In the genomic region with DNA sequence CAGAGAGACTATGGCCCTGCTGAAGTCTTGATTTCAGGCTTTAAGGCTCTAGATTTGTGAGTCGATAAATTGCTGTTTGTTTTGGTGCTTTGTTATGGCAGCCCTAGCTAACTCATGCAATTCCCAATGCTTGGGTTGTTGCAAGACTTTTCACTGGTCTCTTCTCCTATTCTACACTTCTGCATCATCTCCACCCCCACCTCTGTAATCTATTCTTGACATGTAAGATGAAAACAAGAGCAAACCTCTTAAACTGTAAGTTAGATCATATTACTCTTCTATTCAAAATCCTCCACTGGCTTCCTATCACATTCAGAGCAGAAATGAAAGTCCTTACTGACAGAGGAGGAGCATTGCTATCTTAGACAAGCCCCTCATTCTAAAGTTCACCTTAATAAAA, we compare ENCODE assay signal across 19 cellular contexts.
DNase-seq lines count a peak whose midpoint lies in the region; ATAC-seq, FAIRE-seq and TF ChIP-seq lines count a peak whose summit lies in the region.
"Had no signal": no experiment of that assay in that cellular context is flagged by ENCODE, and none has a peak within 500 bp of the region (broad histone marks: within the 10 kb centered on the region; RNA-seq: fewer than 3 reads in every experiment).

No MANE protein-coding gene starts in this region.

- peak overlapping the region; percentile 88 for H3K27ac Mint-ChIP-seq in astrocyte (ENCODE audit: unreplicated experiment)
- H3K27ac Mint-ChIP-seq: CD8-positive, alpha-beta memory T cell had no signal

- H4K20me1 ChIP-seq in astrocyte (ENCODE audit: insufficient read depth, low read length): no peaks in the 10 kb centered on the region
- H4K20me1 ChIP-seq: BLaER1 had no signal

- H3K4me3 Mint-ChIP-seq in astrocyte (ENCODE audit: unreplicated experiment): no peak overlapping the region
- H3K4me3 Mint-ChIP-seq: CD8-positive, alpha-beta memory T cell had no signal

- no peaks in the 10 kb centered on the region for H3K27me3 ChIP-seq in SJSA1 (replicated peaks)
- no peaks in the 10 kb centered on the region for H3K27me3 ChIP-seq in astrocyte (ENCODE audit: insufficient read depth, low read length)
- H3K27me3 ChIP-seq: BLaER1 had no signal

- ATAC-seq in sciatic nerve: no peak
- ATAC-seq: GM12878, HCT116 had no signal

- no peak overlapping the region for H3K4me3 ChIP-seq in SJSA1
- no peak overlapping the region for H3K4me3 ChIP-seq in astrocyte (ENCODE audit: insufficient read depth, low read depth, low read length)
- H3K4me3 ChIP-seq: BLaER1, GM12878, GM23248 had no signal

- no peaks in the 10 kb centered on the region for H3K9me3 ChIP-seq in SJSA1 (replicated peaks)
- H3K9me3 ChIP-seq in astrocyte (ENCODE audit: insufficient read depth, low read depth, low read length): no peaks in the 10 kb centered on the region
- H3K9me3 ChIP-seq: BLaER1 had no signal

- no peak for TF ChIP-seq CTCF in astrocyte (IDR thresholded peaks at IDR 0.05; ENCODE audit: insufficient read depth, low read depth, low read length)

- POLR2A ChIA-PET in HEK293T (lab: Yijun Ruan, JAX): no interaction called here

- no peak overlapping the region for H3K4me2 ChIP-seq in astrocyte (ENCODE audit: low read length)
- H3K4me2 ChIP-seq: BLaER1 had no signal

- peaks cover 13% of the 10 kb centered on the region for H3K4me1 ChIP-seq in SJSA1 (replicated peaks)
- H3K4me1 ChIP-seq in astrocyte (ENCODE audit: insufficient read depth, low read length): no peaks in the 10 kb centered on the region
- H3K4me1 ChIP-seq: BLaER1 had no signal

- H3K4me1 Mint-ChIP-seq in astrocyte (ENCODE audit: low read depth, unreplicated experiment): peaks cover 12% of the 10 kb centered on the region
- H3K4me1 Mint-ChIP-seq: CD8-positive, alpha-beta memory T cell had no signal

- no peak overlapping the region for H2AFZ ChIP-seq in astrocyte (ENCODE audit: low read depth, low read length)
- H2AFZ ChIP-seq: GM23248 had no signal

- no peaks in the 10 kb centered on the region for H3K36me3 Mint-ChIP-seq in astrocyte (ENCODE audit: low read depth, unreplicated experiment)
- H3K36me3 Mint-ChIP-seq: CD8-positive, alpha-beta memory T cell had no signal

- H3K9me3 Mint-ChIP-seq in astrocyte (ENCODE audit: unreplicated experiment): no peaks in the 10 kb centered on the region

- H3K9ac ChIP-seq in astrocyte (ENCODE audit: low read length): no peak overlapping the region
- H3K9ac ChIP-seq: BLaER1, GM23248 had no signal

- H3K27me3 Mint-ChIP-seq in astrocyte (ENCODE audit: low read depth, unreplicated experiment): no peaks in the 10 kb centered on the region

- DNase-seq in NCI-H2107 treated with DMSO at 0.1 percent for 48 hours (lab: John Stamatoyannopoulos, UW; ENCODE audit: unreplicated experiment) (peak; percentile 6), NCI-H2107 (lab: John Stamatoyannopoulos, UW) (no peak), SJSA1 (ENCODE audit: low read depth in 1 of 2, low spot score in 2 of 2) (no peak), astrocyte (ENCODE audit: low read depth) (no peak), dermis blood vessel endothelial cell (no peak), NCI-H526 (lab: John Stamatoyannopoulos, UW) (no peak), HEK293T (ENCODE audit: extremely low spot score) (no peak), sciatic nerve (ENCODE audit: low spot score) (no peak)
- DNase-seq: AML-193; Calu3; CD8-positive, alpha-beta memory T cell; DMS 273 treated with DMSO at 0.1 percent for 48 hours; GM23248 had no signal

- intact Hi-C loops in sciatic nerve (cut with DNase I): no loop called here

- no peak for FAIRE-seq in astrocyte (lab: Jason Lieb, UNC)
- FAIRE-seq: GM12878, GM18507, H54 had no signal

- H3K27ac ChIP-seq in SJSA1: 0 out of 2 replicates have a peak overlapping the region, but pooled peaks have one; percentile 21
- no peak overlapping the region for H3K27ac ChIP-seq in astrocyte (ENCODE audit: low read depth, low read length)
- H3K27ac ChIP-seq: 22Rv1, BLaER1, GM23248 had no signal

- H3K36me3 ChIP-seq in SJSA1 (no peaks in the 10 kb centered on the region), astrocyte (ENCODE audit: insufficient read depth, low read length) (no peaks in the 10 kb centered on the region)
- H3K36me3 ChIP-seq: BLaER1 had no signal

- no peaks in the 10 kb centered on the region for H3K79me2 ChIP-seq in astrocyte (ENCODE audit: insufficient read depth, low read length)

- CTCF ChIA-PET in HEK293T (lab: Yijun Ruan, JAX): no interaction called here

TF ChIP-seq in HEK293T, 16 proteins besides CTCF, POLR2A, EP300 and RAD21:
- TF ChIP-seq ZNF384 (IDR thresholded peaks at IDR 0.05) (no peak), NFRKB (IDR thresholded peaks at IDR 0.05) (no peak), L3MBTL2 (conservative IDR thresholded peaks at IDR 0.05) (no peak), FOXA1 (IDR thresholded peaks at IDR 0.05) (no peak), ELF4 (IDR thresholded peaks at IDR 0.05) (no peak), CTBP1 (IDR thresholded peaks at IDR 0.05; ENCODE audit: borderline replicate concordance) (no peak), FOXK2 (IDR thresholded peaks at IDR 0.05) (no peak), HDGF (IDR thresholded peaks at IDR 0.05; ENCODE audit: borderline replicate concordance) (no peak), SP1 (IDR thresholded peaks at IDR 0.05) (no peak)
